20 cellular contexts compared by ENCODE assay signal in the genomic region with DNA sequence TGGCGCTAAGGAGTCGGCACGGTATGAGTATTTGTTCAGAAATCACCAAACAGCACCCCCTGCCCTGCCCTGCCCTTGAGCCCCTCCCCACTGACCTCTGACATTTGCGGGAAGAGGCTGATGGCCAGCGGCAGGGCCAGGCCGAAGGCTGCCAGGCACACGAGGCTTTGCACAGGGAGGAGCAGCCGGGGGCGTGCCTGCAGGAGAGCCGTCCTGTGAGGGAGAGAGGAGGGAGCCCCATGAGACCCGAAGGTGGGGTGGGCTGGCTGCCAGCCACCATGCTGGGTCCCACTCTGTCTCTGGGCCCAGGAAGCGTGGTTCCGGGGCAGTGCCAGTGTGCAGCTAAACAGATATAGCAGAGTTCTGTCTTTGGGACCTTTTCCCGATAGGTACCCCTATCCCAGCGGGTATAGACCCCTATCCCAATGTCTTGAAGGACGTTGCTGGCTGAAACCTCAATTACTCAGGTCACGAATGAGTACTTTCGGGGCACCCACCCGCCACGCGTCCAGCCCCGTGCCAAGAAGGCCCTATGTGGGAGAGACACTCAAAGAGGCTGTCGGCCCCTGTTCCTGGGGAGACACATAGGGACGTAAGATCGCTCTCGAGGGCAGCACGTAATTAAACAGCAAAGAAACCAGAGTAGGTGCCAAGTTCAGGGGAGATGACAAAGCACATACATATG. TPM values are rescaled to one million over a fixed set of nuclear protein-coding genes. Genes with fewer than 3 reads are reported as not detected.
A peak's percentile ranks its signal among the peaks of the same experiment; 100 is the strongest.
DNase-seq lines count a peak whose midpoint lies in the region; ATAC-seq and TF ChIP-seq lines count a peak whose summit lies in the region.
"Had no signal": no experiment of that assay in that cellular context is flagged by ENCODE, and none has a peak within 500 bp of the region (broad histone marks: within the 10 kb centered on the region; RNA-seq: fewer than 3 reads in every experiment).

No MANE protein-coding gene starts in this region.

- H2BK15ac ChIP-seq in mesendoderm (replicated peaks; ENCODE audit: low read depth): no peak overlapping the region

- H3K9me3 ChIP-seq in BLaER1 (no peaks in the 10 kb centered on the region), trophoblast cell (ENCODE audit: insufficient read depth, low read depth, low read length) (peaks cover 3% of the 10 kb centered on the region)

- no peak overlapping the region for H3K27ac Mint-ChIP-seq in chondrocyte (ENCODE audit: unreplicated experiment)
- H3K27ac Mint-ChIP-seq: CD4-positive, alpha-beta memory T cell; HFFc6 had no signal

- H3K36me3 Mint-ChIP-seq in chondrocyte (ENCODE audit: low read depth): peaks cover 15% of the 10 kb centered on the region
- H3K36me3 Mint-ChIP-seq: CD4-positive, alpha-beta memory T cell had no signal

- no peak overlapping the region for H4K8ac ChIP-seq in mesendoderm (ENCODE audit: low read depth, low read length)
- no peak overlapping the region for H4K8ac ChIP-seq in trophoblast cell (ENCODE audit: low read depth, low read length)

- no peaks in the 10 kb centered on the region for H3K36me3 ChIP-seq in BLaER1
- no peaks in the 10 kb centered on the region for H3K36me3 ChIP-seq in mesendoderm (ENCODE audit: control insufficient read depth, insufficient read depth, low read length)
- H3K36me3 ChIP-seq in trophoblast cell (ENCODE audit: control insufficient read depth in 1 of 2, insufficient read depth in 2 of 2, low read length in 2 of 2): no peaks in the 10 kb centered on the region

- H3K79me1 ChIP-seq in mesendoderm (ENCODE audit: low read length) (no peaks in the 10 kb centered on the region), trophoblast cell (ENCODE audit: low read length) (peaks cover 11% of the 10 kb centered on the region)

- H3K14ac ChIP-seq in trophoblast cell (ENCODE audit: low read length): no peak overlapping the region

- no peak for TF ChIP-seq CTCF in chondrocyte (IDR thresholded peaks at IDR 0.05)
- TF ChIP-seq CTCF in GM10266 (IDR thresholded peaks at IDR 0.05; ENCODE audit: control insufficient read depth, insufficient read depth, low read depth, missing control alignments): no peak

- no peak overlapping the region for H4K5ac ChIP-seq in mesendoderm (ENCODE audit: low read length)

- no CpG with 5 or more reads among the region's 27 CpGs for WGBS in mesendoderm (ENCODE audit: extremely low coverage, insufficient coverage, low lambda C conversion rate)
- WGBS in trophoblast cell (ENCODE audit: extremely low coverage, insufficient coverage, insufficient read length): no CpG with 5 or more reads among the region's 27 CpGs

- no peaks in the 10 kb centered on the region for H3K27me3 ChIP-seq in BLaER1
- H3K27me3 ChIP-seq in mesendoderm (ENCODE audit: insufficient read depth, low read length, poor library complexity): no peaks in the 10 kb centered on the region
- no peaks in the 10 kb centered on the region for H3K27me3 ChIP-seq in trophoblast cell (ENCODE audit: insufficient read depth, low read length)

- H2AK5ac ChIP-seq in mesendoderm (ENCODE audit: low read length) (no peak overlapping the region), trophoblast cell (ENCODE audit: low read length) (peak overlapping the region; percentile 48)

- H2BK5ac ChIP-seq in mesendoderm (ENCODE audit: low read length) (no peak overlapping the region), trophoblast cell (ENCODE audit: low read depth, low read length, poor library complexity) (no peak overlapping the region)

- H3K4me3 Mint-ChIP-seq in chondrocyte (ENCODE audit: unreplicated experiment): no peak overlapping the region
- H3K4me3 Mint-ChIP-seq: CD4-positive, alpha-beta memory T cell; HFFc6 had no signal

- peak overlapping the region; percentile 21 for H2BK12ac ChIP-seq in trophoblast cell (ENCODE audit: low read length)

- H3K9ac ChIP-seq in BLaER1 (peak overlapping the region; percentile 4; the same call in 1 of the 2 replicates), mesendoderm (ENCODE audit: low read length) (no peak overlapping the region), trophoblast cell (ENCODE audit: low read length) (no peak overlapping the region)

- no peaks in the 10 kb centered on the region for H3K27me3 Mint-ChIP-seq in chondrocyte (ENCODE audit: low read depth)
- H3K27me3 Mint-ChIP-seq: CD4-positive, alpha-beta memory T cell had no signal

- H4K12ac ChIP-seq in trophoblast cell (ENCODE audit: low read depth, low read length): no peak overlapping the region

- H3K23ac ChIP-seq in mesendoderm (ENCODE audit: low read length): no peak overlapping the region
- H3K23ac ChIP-seq in trophoblast cell (ENCODE audit: low read length): no peak overlapping the region

- no peaks in the 10 kb centered on the region for H3K9me3 Mint-ChIP-seq in chondrocyte (ENCODE audit: low read depth)
- H3K9me3 Mint-ChIP-seq: CD4-positive, alpha-beta memory T cell; HFFc6 had no signal

- no peak overlapping the region for H3K4ac ChIP-seq in mesendoderm (ENCODE audit: low read depth, low read length)
- H3K4ac ChIP-seq in trophoblast cell (ENCODE audit: low read depth, low read length): no peak overlapping the region

- H3K4me2 ChIP-seq in BLaER1: peak overlapping the region; percentile 81
- H3K4me2 ChIP-seq in mesendoderm (ENCODE audit: low read length): no peak overlapping the region
- H3K4me2 ChIP-seq in trophoblast cell (ENCODE audit: low read length): no peak overlapping the region

- peaks cover 10% of the 10 kb centered on the region; the same call in 1 of the 2 replicates for H4K20me1 ChIP-seq in BLaER1

- no peaks in the 10 kb centered on the region for H3K79me2 ChIP-seq in mesendoderm (ENCODE audit: control insufficient read depth, insufficient read depth, low read length)
- peaks cover 3% of the 10 kb centered on the region for H3K79me2 ChIP-seq in trophoblast cell (ENCODE audit: control insufficient read depth, insufficient read depth, low read length, poor library complexity)

- peaks cover 6% of the 10 kb centered on the region for H3K4me1 Mint-ChIP-seq in chondrocyte (ENCODE audit: low read depth)

- no peak overlapping the region for H2AFZ ChIP-seq in trophoblast cell (ENCODE audit: insufficient read depth, low read length, poor library complexity)

- H3K4me3 ChIP-seq in BLaER1 (no peak overlapping the region), mesendoderm (ENCODE audit: low read length) (no peak overlapping the region), trophoblast cell (ENCODE audit: low read depth, low read length) (peak overlapping the region; percentile 33)

- no peak for ATAC-seq in HG02798 (IDR thresholded peaks at IDR 0.05; ENCODE audit: poor library complexity, unreplicated experiment)

- H3K18ac ChIP-seq in mesendoderm (ENCODE audit: low read length): no peak overlapping the region
- H3K18ac ChIP-seq in trophoblast cell (ENCODE audit: low read length): peak overlapping the region; percentile 7

- peak; percentile 68 for DNase-seq in chondrocyte (ENCODE audit: low spot score)
- DNase-seq in mesendoderm: no peak
- no peak for DNase-seq in trophoblast cell
- DNase-seq in GM10266 (ENCODE audit: extremely low spot score): no peak
- DNase-seq in activated CD4-positive, alpha-beta T cell treated with anti-CD3 and anti-CD28 coated beads for 4 hours: no peak
- DNase-seq in hepatic stellate cell (ENCODE audit: low spot score): no peak
- DNase-seq: 8988T, AML-193, C1 segment of cervical spinal cord, DMS153, DMS79 treated with DMSO at 0.1 percent for 48 hours, EL, GOT3, HCEC 1CT, HFFc6, IMR-90 had no signal

- peak overlapping the region; percentile 60; the same call in 1 of the 2 replicates for H3K27ac ChIP-seq in BLaER1
- no peak overlapping the region for H3K27ac ChIP-seq in mesendoderm (ENCODE audit: low read depth, low read length)
- H3K27ac ChIP-seq in trophoblast cell (ENCODE audit: low read depth, low read length): no peak overlapping the region
- H3K27ac ChIP-seq: HL-60 had no signal

- H2BK120ac ChIP-seq in mesendoderm (ENCODE audit: low read depth, low read length): no peak overlapping the region
- H2BK120ac ChIP-seq in trophoblast cell (ENCODE audit: insufficient read depth, low read length, poor library complexity): no peak overlapping the region

- H4K91ac ChIP-seq in trophoblast cell (ENCODE audit: low read depth, low read length): peak overlapping the region; percentile 40

- H3K56ac ChIP-seq in mesendoderm (ENCODE audit: low read length): peak overlapping the region; percentile 26

- peaks cover 63% of the 10 kb centered on the region for H3K4me1 ChIP-seq in BLaER1
- peaks cover 32% of the 10 kb centered on the region for H3K4me1 ChIP-seq in mesendoderm (ENCODE audit: control insufficient read depth, low read depth, low read length)
- H3K4me1 ChIP-seq in trophoblast cell (ENCODE audit: control insufficient read depth in 1 of 2, insufficient read depth in 2 of 2, low read length in 2 of 2): peaks cover 33 to 36% of the 10 kb centered on the region in 2 experiments

RNA-seq across cellular contexts. Expression of a gene that starts 43.9 kb away (rescaled TPM):
- total RNA-seq in chondrocyte: not detected in 3 replicates
- 0.15 TPM for polyA plus RNA-seq in mesendoderm (2013, experiment 1 of 2)
- polyA plus RNA-seq in mesendoderm (2013, experiment 2 of 2): 0.35 TPM
- polyA plus RNA-seq in trophoblast cell (2013): 0.05 TPM in 1 of 2 replicates, not detected in the other
- total RNA-seq: CD4-positive, alpha-beta memory T cell; HFFc6; IMR-90 had no signal
- polyA plus RNA-seq: CD4-positive, alpha-beta memory T cell; IMR-90 had no signal
